18 cellular contexts compared by ENCODE assay signal in genomic region chr7:47946581-47947354, GRCh38. TPM values are rescaled to one million over a fixed set of nuclear protein-coding genes. Genes with fewer than 3 reads are reported as not detected.
DNase-seq lines count a peak whose midpoint lies in the region; ATAC-seq and TF ChIP-seq lines count a peak whose summit lies in the region.
"Had no signal": no experiment of that assay in that cellular context is flagged by ENCODE, and none has a peak within 500 bp of the region (broad histone marks: within the 10 kb centered on the region; RNA-seq: fewer than 3 reads in every experiment).

No MANE protein-coding gene starts in this region.

- TF ChIP-seq CTCF in glutamatergic neuron (IDR thresholded peaks at IDR 0.05; ENCODE audit: partially characterized antibody, unreplicated experiment) = no peak
- no peak for TF ChIP-seq CTCF in gastrocnemius medialis (IDR thresholded peaks at IDR 0.05 in 4 of 5, conservative IDR thresholded peaks at IDR 0.05 in 1 of 5)

- H3K4me1 ChIP-seq in gastrocnemius medialis = peaks cover 0 to 2% of the 10 kb centered on the region in 2 donors
- H3K4me1 ChIP-seq: pancreas had no signal

- H3K4me3 ChIP-seq in gastrocnemius medialis = no peak overlapping the region
- H3K4me3 ChIP-seq: BLaER1, pancreas, spleen, transverse colon had no signal

- H3K9me3 ChIP-seq in gastrocnemius medialis = no peaks in the 10 kb centered on the region
- H3K9me3 ChIP-seq: BLaER1, pancreas, spleen, transverse colon had no signal

- ATAC-seq in activated T-helper 17 cell treated with anti-CD3 and anti-CD28 coated beads, Interleukin-2, amount 50 U/mL, for 72 hours (replicated peaks) = peak; percentile 73
- ATAC-seq in gastrocnemius medialis = peak in 1 of 2 donors; percentile 38
- ATAC-seq in GM21515 (IDR thresholded peaks at IDR 0.05; ENCODE audit: unreplicated experiment) = no peak
- no peak for ATAC-seq in HG02571 (IDR thresholded peaks at IDR 0.05; ENCODE audit: unreplicated experiment)
- ATAC-seq: activated T-cell treated with anti-CD3 and anti-CD28 coated beads, Interleukin-2, amount 50 U/mL, for 4 hours; pancreas had no signal

- TF ChIP-seq POLR2A in gastrocnemius medialis (IDR thresholded peaks at IDR 0.05) = no peak

- peaks cover 2% of the 10 kb centered on the region for H3K27me3 Mint-ChIP-seq in activated CD4-positive, alpha-beta memory T cell treated with anti-CD3 and anti-CD28 coated beads, Interleukin-2, amount 10 ng/mL, durations not matched to agents 7 days and 5 days
- H3K27me3 Mint-ChIP-seq in activated CD4-positive, alpha-beta memory T cell treated with anti-CD3 and anti-CD28 coated beads for 36 hours = no peaks in the 10 kb centered on the region
- no peaks in the 10 kb centered on the region for H3K27me3 Mint-ChIP-seq in activated T-helper 17 cell treated with anti-CD3 and anti-CD28 coated beads, Interleukin-2, amount 50 U/mL, for 72 hours
- H3K27me3 Mint-ChIP-seq in glutamatergic neuron (ENCODE audit: unreplicated experiment) = no peaks in the 10 kb centered on the region
- H3K27me3 Mint-ChIP-seq: activated CD4-positive, alpha-beta T cell treated with anti-CD3 and anti-CD28 coated beads, Interleukin-2, amount 10 ng/mL, durations not matched to agents 24 days and 14 days had no signal

- POLR2A ChIA-PET in activated CD4-positive, alpha-beta memory T cell treated with anti-CD3 and anti-CD28 coated beads, Interleukin-2, amount 10 ng/mL, durations not matched to agents 7 days and 5 days (lab: Charles Lee) = no interaction called here
- POLR2A ChIA-PET in activated CD4-positive, alpha-beta memory T cell treated with anti-CD3 and anti-CD28 coated beads for 36 hours (lab: Charles Lee) = no interaction called here

- no peaks in the 10 kb centered on the region for H3K27me3 ChIP-seq in gastrocnemius medialis
- H3K27me3 ChIP-seq: BLaER1, pancreas, spleen, transverse colon had no signal

- H3K36me3 Mint-ChIP-seq in activated CD4-positive, alpha-beta memory T cell treated with anti-CD3 and anti-CD28 coated beads, Interleukin-2, amount 10 ng/mL, durations not matched to agents 7 days and 5 days (ENCODE audit: low read depth) = no peaks in the 10 kb centered on the region
- no peaks in the 10 kb centered on the region for H3K36me3 Mint-ChIP-seq in activated CD4-positive, alpha-beta memory T cell treated with anti-CD3 and anti-CD28 coated beads for 36 hours
- no peaks in the 10 kb centered on the region for H3K36me3 Mint-ChIP-seq in activated T-helper 17 cell treated with anti-CD3 and anti-CD28 coated beads, Interleukin-2, amount 50 U/mL, for 72 hours (ENCODE audit: low read depth)
- no peaks in the 10 kb centered on the region for H3K36me3 Mint-ChIP-seq in glutamatergic neuron (ENCODE audit: unreplicated experiment)

- H3K27ac ChIP-seq in gastrocnemius medialis = peak overlapping the region; percentile 36 to 68 (median 63)
- H3K27ac ChIP-seq: BLaER1, pancreas, transverse colon had no signal

- intact Hi-C loops in activated CD4-positive, alpha-beta memory T cell treated with anti-CD3 and anti-CD28 coated beads for 36 hours (cut with micrococcal nuclease) = no loop called here
- intact Hi-C loops in gastrocnemius medialis (cut with DNase I; ENCODE audit: low total_unique reads) = no loop called here

- H3K4me1 Mint-ChIP-seq in activated CD4-positive, alpha-beta memory T cell treated with anti-CD3 and anti-CD28 coated beads, Interleukin-2, amount 10 ng/mL, durations not matched to agents 7 days and 5 days = peaks cover 6% of the 10 kb centered on the region
- H3K4me1 Mint-ChIP-seq in activated CD4-positive, alpha-beta memory T cell treated with anti-CD3 and anti-CD28 coated beads for 36 hours (ENCODE audit: low read depth) = no peaks in the 10 kb centered on the region
- H3K4me1 Mint-ChIP-seq in activated T-helper 17 cell treated with anti-CD3 and anti-CD28 coated beads, Interleukin-2, amount 50 U/mL, for 72 hours = peaks cover 1% of the 10 kb centered on the region
- peaks cover 16% of the 10 kb centered on the region for H3K4me1 Mint-ChIP-seq in glutamatergic neuron (ENCODE audit: low read depth, unreplicated experiment)

- in situ Hi-C loops in gastrocnemius medialis (cut with MboI; ENCODE audit: low sequenced_read_pairs in 4 of 4) = loop anchor here in 3 of 4 donors (5.0 to 10.0 kb wide), 3 partner anchors 161 to 171 kb away; no protein-coding TSS in a partner anchor

- H3K36me3 ChIP-seq in gastrocnemius medialis = no peaks in the 10 kb centered on the region
- H3K36me3 ChIP-seq: BLaER1, pancreas, spleen, transverse colon had no signal

- H3K27ac Mint-ChIP-seq in activated CD4-positive, alpha-beta memory T cell treated with anti-CD3 and anti-CD28 coated beads, Interleukin-2, amount 10 ng/mL, durations not matched to agents 7 days and 5 days = peak overlapping the region; percentile 0
- H3K27ac Mint-ChIP-seq in activated CD4-positive, alpha-beta memory T cell treated with anti-CD3 and anti-CD28 coated beads for 36 hours = no peak overlapping the region
- no peak overlapping the region for H3K27ac Mint-ChIP-seq in activated T-helper 17 cell treated with anti-CD3 and anti-CD28 coated beads, Interleukin-2, amount 50 U/mL, for 72 hours
- H3K27ac Mint-ChIP-seq in glutamatergic neuron (ENCODE audit: unreplicated experiment) = peak overlapping the region; percentile 19
- H3K27ac Mint-ChIP-seq: activated CD4-positive, alpha-beta T cell treated with anti-CD3 and anti-CD28 coated beads, Interleukin-2, amount 10 ng/mL, durations not matched to agents 24 days and 14 days had no signal

- H3K9me3 Mint-ChIP-seq in activated CD4-positive, alpha-beta memory T cell treated with anti-CD3 and anti-CD28 coated beads, Interleukin-2, amount 10 ng/mL, durations not matched to agents 7 days and 5 days = no peaks in the 10 kb centered on the region
- no peaks in the 10 kb centered on the region for H3K9me3 Mint-ChIP-seq in activated CD4-positive, alpha-beta memory T cell treated with anti-CD3 and anti-CD28 coated beads for 36 hours
- H3K9me3 Mint-ChIP-seq in activated T-helper 17 cell treated with anti-CD3 and anti-CD28 coated beads, Interleukin-2, amount 50 U/mL, for 72 hours = no peaks in the 10 kb centered on the region
- H3K9me3 Mint-ChIP-seq in glutamatergic neuron (ENCODE audit: unreplicated experiment) = peaks cover 2% of the 10 kb centered on the region
- H3K9me3 Mint-ChIP-seq: activated CD4-positive, alpha-beta T cell treated with anti-CD3 and anti-CD28 coated beads, Interleukin-2, amount 10 ng/mL, durations not matched to agents 24 days and 14 days; activated T-cell treated with anti-CD3 and anti-CD28 coated beads, Interleukin-2, amount 50 U/mL, for 4 hours had no signal

- DNase-seq in activated CD4-positive, alpha-beta memory T cell treated with anti-CD3 and anti-CD28 coated beads, Interleukin-2, amount 10 ng/mL, durations not matched to agents 7 days and 5 days = no peak
- DNase-seq in activated CD4-positive, alpha-beta memory T cell treated with anti-CD3 and anti-CD28 coated beads for 36 hours = no peak
- DNase-seq in glutamatergic neuron (no peak), gastrocnemius medialis (no peak), cortex of kidney (lab: John Stamatoyannopoulos, UW) (no peak)
- DNase-seq: 8988T; activated CD4-positive, alpha-beta T cell treated with anti-CD3 and anti-CD28 coated beads, Interleukin-2, amount 10 ng/mL, durations not matched to agents 24 days and 14 days; activated T-cell treated with anti-CD3 and anti-CD28 coated beads, Interleukin-2, amount 50 U/mL, for 4 hours; central memory CD4-positive, alpha-beta T cell; effector CD8-positive, alpha-beta T cell; NCI-H2081 treated with DMSO at 0.1 percent for 48 hours; pancreas; spleen; transverse colon had no signal

- CTCF ChIA-PET in activated CD4-positive, alpha-beta memory T cell treated with anti-CD3 and anti-CD28 coated beads, Interleukin-2, amount 10 ng/mL, durations not matched to agents 7 days and 5 days (lab: Charles Lee) = interaction anchor here (1.0 to 3.2 kb wide), 4 partner anchors 20 to 196 kb away, joined by 3 to 8 read pairs (median 5); no protein-coding TSS in a partner anchor
- CTCF ChIA-PET in activated CD4-positive, alpha-beta memory T cell treated with anti-CD3 and anti-CD28 coated beads for 36 hours (lab: Charles Lee) = interaction anchor here (6.2 kb wide), 1 partner anchor 163 kb away, joined by 86 read pairs; no protein-coding TSS in a partner anchor

- H3K4me3 Mint-ChIP-seq in activated CD4-positive, alpha-beta memory T cell treated with anti-CD3 and anti-CD28 coated beads, Interleukin-2, amount 10 ng/mL, durations not matched to agents 7 days and 5 days = no peak overlapping the region
- no peak overlapping the region for H3K4me3 Mint-ChIP-seq in activated CD4-positive, alpha-beta memory T cell treated with anti-CD3 and anti-CD28 coated beads for 36 hours
- H3K4me3 Mint-ChIP-seq in activated T-helper 17 cell treated with anti-CD3 and anti-CD28 coated beads, Interleukin-2, amount 50 U/mL, for 72 hours = no peak overlapping the region
- H3K4me3 Mint-ChIP-seq in glutamatergic neuron (ENCODE audit: unreplicated experiment) = no peak overlapping the region
- H3K4me3 Mint-ChIP-seq: activated CD4-positive, alpha-beta T cell treated with anti-CD3 and anti-CD28 coated beads, Interleukin-2, amount 10 ng/mL, durations not matched to agents 24 days and 14 days; activated T-cell treated with anti-CD3 and anti-CD28 coated beads, Interleukin-2, amount 50 U/mL, for 4 hours had no signal

RNA-seq across cellular contexts. Expression of gene PKD1L1, which starts 1.5 kb away (rescaled TPM):
- total RNA-seq in activated CD4-positive, alpha-beta memory T cell treated with anti-CD3 and anti-CD28 coated beads, Interleukin-2, amount 10 ng/mL, durations not matched to agents 7 days and 5 days = under 1 TPM; 0.05 to 0.48 TPM
- under 1 TPM; 0.17 to 0.19 TPM for total RNA-seq in activated CD4-positive, alpha-beta memory T cell treated with anti-CD3 and anti-CD28 coated beads for 36 hours
- under 1 TPM; 0.16 to 0.61 TPM for total RNA-seq in activated T-helper 17 cell treated with anti-CD3 and anti-CD28 coated beads, Interleukin-2, amount 50 U/mL, for 72 hours
- total RNA-seq in glutamatergic neuron (ENCODE audit: unreplicated experiment) (0.17 TPM), gastrocnemius medialis (1 to 10 TPM in 2 of 4 donors, under 1 TPM in 2; 0.07 to 1.7 (median 0.98) TPM)

RNA-seq across cellular contexts. Expression of gene HUS1, which starts 32.6 kb away (rescaled TPM):
- total RNA-seq in activated CD4-positive, alpha-beta memory T cell treated with anti-CD3 and anti-CD28 coated beads, Interleukin-2, amount 10 ng/mL, durations not matched to agents 7 days and 5 days = 10 to 100 TPM; 34.1 to 35.0 TPM
- total RNA-seq in activated CD4-positive, alpha-beta memory T cell treated with anti-CD3 and anti-CD28 coated beads for 36 hours = 10 to 100 TPM; 38.6 to 38.9 TPM
- 10 to 100 TPM; 50.0 to 59.7 TPM for total RNA-seq in activated T-helper 17 cell treated with anti-CD3 and anti-CD28 coated beads, Interleukin-2, amount 50 U/mL, for 72 hours
- 40.6 TPM for total RNA-seq in glutamatergic neuron (ENCODE audit: unreplicated experiment)
- 10 to 100 TPM; 18.3 to 33.0 (median 23.0) TPM for total RNA-seq in gastrocnemius medialis

Comparison
In these comparisons a context has a peak if more than half of its experiments do, and no peak if none do; other contexts are left out.
1. H3K27ac Mint-ChIP-seq: peak in activated CD4-positive, alpha-beta memory T cell treated with anti-CD3 and anti-CD28 coated beads, Interleukin-2, amount 10 ng/mL, durations not matched to agents 7 days and 5 days (single experiment) and glutamatergic neuron (single experiment); none in activated CD4-positive, alpha-beta memory T cell treated with anti-CD3 and anti-CD28 coated beads for 36 hours (single experiment) and activated T-helper 17 cell treated with anti-CD3 and anti-CD28 coated beads, Interleukin-2, amount 50 U/mL, for 72 hours (single experiment).